Comparison of ENCODE assay signal across 8 cellular contexts in genomic region chr3:84959470-84960380, GRCh38. TPM values are rescaled to one million over a fixed set of nuclear protein-coding genes. Genes with fewer than 3 reads are reported as not detected.
DNase-seq lines count a peak whose midpoint lies in the region; ATAC-seq and TF ChIP-seq lines count a peak whose summit lies in the region.

No MANE protein-coding gene starts in this region.

- H3K9me3 ChIP-seq in liver (ENCODE audit: control insufficient read depth in 4 of 4, low read length in 3 of 4): no peaks in the 10 kb centered on the region
- no peaks in the 10 kb centered on the region for H3K9me3 ChIP-seq in transverse colon

- peaks cover 7 to 17% (median 14%) of the 10 kb centered on the region in 4 donors for H3K4me1 ChIP-seq in liver (ENCODE audit: control insufficient read depth in 4 of 4, insufficient read depth in 4 of 4, low read length in 3 of 4)
- H3K4me1 ChIP-seq in transverse colon: peaks cover 10 to 14% (median 12%) of the 10 kb centered on the region in 4 donors

- H3K27me3 ChIP-seq in liver (ENCODE audit: control insufficient read depth in 4 of 4, insufficient read depth in 4 of 4, low read length in 3 of 4) (peaks cover 0 to 19% (median 8%) of the 10 kb centered on the region in 4 donors), transverse colon (peaks cover 50% of the 10 kb centered on the region)

- no peak overlapping the region for H3K27ac Mint-ChIP-seq in activated naive CD4-positive, alpha-beta T cell treated with anti-CD3 and anti-CD28 coated beads, Interleukin-2, amount 10 ng/mL, durations not matched to agents 7 days and 5 days

- no peak for DNase-seq in activated naive CD4-positive, alpha-beta T cell treated with anti-CD3 and anti-CD28 coated beads, Interleukin-2, amount 10 ng/mL, durations not matched to agents 7 days and 5 days
- no peak for DNase-seq in activated naive CD4-positive, alpha-beta T cell treated with anti-CD3 and anti-CD28 coated beads, Interleukin-2, amount 50 U/mL, for 16 hours
- DNase-seq in astrocyte of the spinal cord (ENCODE audit: low read depth, low spot score) (no peak), transverse colon (no peak), OCI-M1 (lab: John Stamatoyannopoulos, UW) (no peak)

- H3K4me3 Mint-ChIP-seq in activated naive CD4-positive, alpha-beta T cell treated with anti-CD3 and anti-CD28 coated beads, Interleukin-2, amount 10 ng/mL, durations not matched to agents 7 days and 5 days: peak overlapping the region; percentile 33

- TF ChIP-seq POLR2A in transverse colon (IDR thresholded peaks at IDR 0.05): no peak

- ATAC-seq in GM18498 (IDR thresholded peaks at IDR 0.05; ENCODE audit: unreplicated experiment) (no peak), esophagus mucosa (no peak)

- TF ChIP-seq RAD21 in liver (IDR thresholded peaks at IDR 0.05): no peak

- no peak overlapping the region for H3K9ac ChIP-seq in liver (ENCODE audit: low read depth in 1 of 2, low read length in 2 of 2)

- H3K4me3 ChIP-seq in astrocyte of the spinal cord (ENCODE audit: low read depth, low read length) (peak overlapping the region; percentile 51), liver (ENCODE audit: low read depth in 1 of 3, low read length in 3 of 3) (peak overlapping the region in 2 of 3 donors; percentile 68 to 70), transverse colon (peak overlapping the region; percentile 36 to 55 (median 42))

- intact Hi-C loops in transverse colon (cut with DNase I; ENCODE audit: low total_unique reads): loop anchor here (5.0 kb wide), 1 partner anchor 1403 kb away; no protein-coding TSS in a partner anchor

- H3K36me3 ChIP-seq in liver (ENCODE audit: control insufficient read depth in 4 of 4, insufficient read depth in 3 of 4, low read depth in 1 of 4, low read length in 3 of 4) (peaks cover 0 to 2% (median 0%) of the 10 kb centered on the region in 4 donors), transverse colon (no peaks in the 10 kb centered on the region)

- in situ Hi-C loops in astrocyte of the spinal cord (cut with HindIII; ENCODE audit: low sequenced_read_pairs): no loop called here
- in situ Hi-C loops in transverse colon (cut with MboI; ENCODE audit: low pct_ligation_motif_present in 1 of 4, low pct_unique_long_range_greater_than_20kb in 1 of 4, low sequenced_read_pairs in 3 of 4): no loop called here

- CTCF ChIA-PET in activated naive CD4-positive, alpha-beta T cell treated with anti-CD3 and anti-CD28 coated beads, Interleukin-2, amount 10 ng/mL, durations not matched to agents 7 days and 5 days (lab: Charles Lee): no interaction called here

- H3K9me3 Mint-ChIP-seq in activated naive CD4-positive, alpha-beta T cell treated with anti-CD3 and anti-CD28 coated beads, Interleukin-2, amount 10 ng/mL, durations not matched to agents 7 days and 5 days: no peaks in the 10 kb centered on the region

- 4% methylated on average over 40 of the region's 40 CpGs for WGBS in liver
- WGBS in transverse colon (ENCODE audit: low coverage in 1 of 2), 2 donors: 3 to 13% methylated on average over 15 to 40 of the region's 40 CpGs

- TF ChIP-seq EP300 in transverse colon (IDR thresholded peaks at IDR 0.05; ENCODE audit: low read depth): no peak

- TF ChIP-seq CTCF in astrocyte of the spinal cord (IDR thresholded peaks at IDR 0.05; ENCODE audit: low read depth, low read length) (no peak), liver (IDR thresholded peaks at IDR 0.05; ENCODE audit: low read depth, low read length, missing input control) (no peak), transverse colon (IDR thresholded peaks at IDR 0.05) (no peak)

- H3K27ac ChIP-seq in liver (ENCODE audit: low read depth in 1 of 2, low read length in 2 of 2): no peak overlapping the region
- H3K27ac ChIP-seq in transverse colon: no peak overlapping the region

- H3K4me1 Mint-ChIP-seq in activated naive CD4-positive, alpha-beta T cell treated with anti-CD3 and anti-CD28 coated beads, Interleukin-2, amount 10 ng/mL, durations not matched to agents 7 days and 5 days: peaks cover 11% of the 10 kb centered on the region

- H3K27me3 Mint-ChIP-seq in activated naive CD4-positive, alpha-beta T cell treated with anti-CD3 and anti-CD28 coated beads, Interleukin-2, amount 10 ng/mL, durations not matched to agents 7 days and 5 days: peaks cover 40% of the 10 kb centered on the region

- H3K36me3 Mint-ChIP-seq in activated naive CD4-positive, alpha-beta T cell treated with anti-CD3 and anti-CD28 coated beads, Interleukin-2, amount 10 ng/mL, durations not matched to agents 7 days and 5 days: no peaks in the 10 kb centered on the region

TF ChIP-seq in liver, 16 proteins besides CTCF, POLR2A, EP300 and RAD21:
- TF ChIP-seq EGR1 (IDR thresholded peaks at IDR 0.05; ENCODE audit: low read depth in 2 of 2) (no peak), SP1 (IDR thresholded peaks at IDR 0.05) (no peak), REST (IDR thresholded peaks at IDR 0.05) (no peak), HNF4A (conservative IDR thresholded peaks at IDR 0.05) (no peak), HNF4G (IDR thresholded peaks at IDR 0.05) (no peak), TAF1 (conservative IDR thresholded peaks at IDR 0.05) (no peak), NR2F2 (IDR thresholded peaks at IDR 0.05) (no peak), RXRA (IDR thresholded peaks at IDR 0.05) (no peak), FOXA1 (IDR thresholded peaks at IDR 0.05) (no peak), YY1 (IDR thresholded peaks at IDR 0.05) (no peak), GABPA (IDR thresholded peaks at IDR 0.05 in 1 of 2, conservative IDR thresholded peaks at IDR 0.05 in 1 of 2) (no peak), ZBTB33 (IDR thresholded peaks at IDR 0.05) (no peak), JUND (IDR thresholded peaks at IDR 0.05) (no peak)

RNA-seq across cellular contexts. Expression of gene CADM2, which starts 0.9 kb away (rescaled TPM):
- total RNA-seq in liver: under 1 TPM; 0.37 to 0.92 TPM
- polyA plus RNA-seq in liver: under 1 TPM; 0.35 to 0.65 TPM
- 10 to 100 TPM in 1 of 4 donors, 1 to 10 TPM in 3; 2.2 to 21.3 (median 4.5) TPM for total RNA-seq in transverse colon
- not detected for total RNA-seq in esophagus mucosa
